ENCODE assay signal across 31 cellular contexts in the genomic region with DNA sequence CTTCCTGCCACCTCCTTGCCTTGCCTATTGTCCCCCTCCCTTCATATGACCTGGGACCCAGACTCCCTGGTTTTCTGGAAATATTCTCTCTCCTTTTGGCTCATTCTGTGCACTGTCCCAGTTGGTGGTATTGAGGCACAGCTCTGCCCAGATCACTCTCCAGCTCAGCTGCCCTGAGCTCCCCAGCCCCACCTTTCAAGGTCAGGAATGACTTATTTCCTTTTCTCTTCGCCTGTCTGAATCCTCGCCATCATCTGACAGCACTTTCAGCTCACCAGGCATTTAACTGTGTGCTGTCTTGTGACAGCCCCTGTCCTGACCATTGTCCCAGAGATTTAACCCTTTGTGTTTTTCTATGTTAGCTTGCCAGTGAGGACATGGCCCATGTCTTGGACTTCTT. TPM values are rescaled to one million over a fixed set of nuclear protein-coding genes. Genes with fewer than 3 reads are reported as not detected.
A peak's percentile ranks its signal among the peaks of the same experiment; 100 is the strongest.
DNase-seq lines count a peak whose midpoint lies in the region; ATAC-seq, FAIRE-seq and TF ChIP-seq lines count a peak whose summit lies in the region.
"Had no signal": no experiment of that assay in that cellular context is flagged by ENCODE, and none has a peak within 500 bp of the region (broad histone marks: within the 10 kb centered on the region; RNA-seq: fewer than 3 reads in every experiment).

No MANE protein-coding gene starts in this region.

- TF ChIP-seq POLR2A in right lobe of liver (IDR thresholded peaks at IDR 0.05), result no peak

- no peaks in the 10 kb centered on the region for H3K79me2 ChIP-seq in H9 (ENCODE audit: insufficient read depth, low read length)

- no peak overlapping the region for H3K14ac ChIP-seq in H9 (ENCODE audit: insufficient read depth, low read length)

- H2BK15ac ChIP-seq in H9 (ENCODE audit: low read depth, low read length), result no peak overlapping the region

- no peaks in the 10 kb centered on the region for H3K79me1 ChIP-seq in H9 (ENCODE audit: insufficient read depth, low read depth, low read length, poor library complexity, severe bottlenecking)

- H3K9me3 Mint-ChIP-seq in H9, result no peaks in the 10 kb centered on the region
- no peaks in the 10 kb centered on the region for H3K9me3 Mint-ChIP-seq in neural crest cell
- H3K9me3 Mint-ChIP-seq: activated CD4-positive, alpha-beta memory T cell treated with anti-CD3 and anti-CD28 coated beads for 36 hours; activated T-helper 1 cell treated with anti-CD3 and anti-CD28 coated beads, Interleukin-12 subunit alpha, Interleukin-12 subunit beta, Interleukin-2, Interleukin-4 antibody, amounts not matched to agents 30 ng/mL and 10 ng/mL and 1 ng/mL, durations not matched to agents 14 hours and 24 hours and 36 hours had no signal

- FAIRE-seq in RCC 7860 (lab: Jason Lieb, UNC), result peak; percentile 42
- FAIRE-seq: colon, GM12892, islet of Langerhans had no signal

- H3K9me3 ChIP-seq in H9 (ENCODE audit: control insufficient read depth, low read depth, low read length) (no peaks in the 10 kb centered on the region), right lobe of liver (no peaks in the 10 kb centered on the region)
- H3K9me3 ChIP-seq: BLaER1, breast epithelium had no signal

- H3K4me1 ChIP-seq in H9 (ENCODE audit: insufficient read depth, low read length), result no peaks in the 10 kb centered on the region
- H3K4me1 ChIP-seq in right lobe of liver, result no peaks in the 10 kb centered on the region

- no peak overlapping the region for H4K8ac ChIP-seq in H9 (replicated peaks; ENCODE audit: insufficient read length, low read depth, low read length)

- H3K23me2 ChIP-seq in H9 (ENCODE audit: insufficient read length, low read depth, low read length, poor library complexity, severe bottlenecking), result no peaks in the 10 kb centered on the region

- H3K4me1 Mint-ChIP-seq in H9 (peaks cover 17 to 21% of the 10 kb centered on the region in 2 experiments), neural crest cell (peaks cover 9% of the 10 kb centered on the region)

- WGBS in H9 (ENCODE audit: extremely low coverage, insufficient read length, low lambda C conversion rate), result no CpG with 5 or more reads among the region's 2 CpGs
- 55% methylated on average over 2 of the region's 2 CpGs for WGBS in right lobe of liver (ENCODE audit: insufficient coverage, low coverage, low lambda C conversion rate, missing lambda C conversion rate)

- intact Hi-C loops in right lobe of liver (cut with DNase I), result no loop called here

- no peak overlapping the region for H3K9ac ChIP-seq in H9 (ENCODE audit: extremely low read depth, insufficient read length, low read length)
- H3K9ac ChIP-seq: BLaER1 had no signal

- no peak overlapping the region for H3K23ac ChIP-seq in H9 (ENCODE audit: insufficient read length, low read depth, low read length)

- H3K27ac Mint-ChIP-seq in H9 (peak overlapping the region in 2 of 3 experiments; percentile 16 to 20; a peak in 2 of 7 replicates), neural crest cell (ENCODE audit: unreplicated experiment) (peak overlapping the region; percentile 7)
- H3K27ac Mint-ChIP-seq: activated CD4-positive, alpha-beta memory T cell treated with anti-CD3 and anti-CD28 coated beads for 36 hours; activated T-helper 1 cell treated with anti-CD3 and anti-CD28 coated beads, Interleukin-12 subunit alpha, Interleukin-12 subunit beta, Interleukin-2, Interleukin-4 antibody, amounts not matched to agents 30 ng/mL and 10 ng/mL and 1 ng/mL, durations not matched to agents 14 hours and 24 hours and 36 hours had no signal

- DNase-seq in H9 (no peak), RCC 7860 (ENCODE audit: low spot score) (peak; percentile 31), cardiac fibroblast (ENCODE audit: low read depth in 2 of 2) (peak; percentile 48 to 51), neural crest cell (ENCODE audit: low read depth, low spot score) (no peak), right lobe of liver (no peak), hepatic stellate cell (ENCODE audit: low spot score) (no peak)
- DNase-seq: activated CD4-positive, alpha-beta memory T cell treated with anti-CD3 and anti-CD28 coated beads for 36 hours; activated CD4-positive, CD25-positive, alpha-beta regulatory T cell treated with anti-CD3 and anti-CD28 coated beads, Interleukin-2, amount 50 U/mL, for 72 hours; activated naive CD4-positive, alpha-beta T cell treated with anti-CD3 and anti-CD28 coated beads, Interleukin-2, amount 50 U/mL, for 16 hours; amniotic stem cell; effector CD8-positive, alpha-beta T cell; glutamatergic neuron; KG1; left ventricle myocardium superior; MM.1S; NCI-H1105 treated with DMSO at 0.1 percent for 48 hours; NCI-H187 treated with DMSO at 0.1 percent for 48 hours; NCI-H2171; NCI-H510A treated with DMSO at 0.1 percent for 48 hours; right cardiac atrium; stimulated activated CD4-positive, alpha-beta T cell treated with anti-CD3 and anti-CD28 coated beads, Interleukin-1b, Interleukin-23, amount 100 ng/mL, for 48 hours; stimulated activated naive CD4-positive, alpha-beta T cell treated with Interleukin-2 at 50 U/mL for 16 hours had no signal

- no peak overlapping the region for H2BK120ac ChIP-seq in H9 (ENCODE audit: low read depth, low read length, poor library complexity, severe bottlenecking)

- no peak for TF ChIP-seq CTCF in H9 (conservative IDR thresholded peaks at IDR 0.05)
- TF ChIP-seq CTCF in cardiac fibroblast (IDR thresholded peaks at IDR 0.05; ENCODE audit: low read depth, low read length), result no peak
- TF ChIP-seq CTCF in neural crest cell (conservative IDR thresholded peaks at IDR 0.05), result no peak
- no peak for TF ChIP-seq CTCF in right lobe of liver (IDR thresholded peaks at IDR 0.05)

- H3K4me2 ChIP-seq in H9 (ENCODE audit: insufficient read depth, insufficient read length, low read length), result no peak overlapping the region

- H3K27me3 Mint-ChIP-seq in H9 (ENCODE audit: low read depth) (no peaks in the 10 kb centered on the region; the same call in 1 of the 2 replicates), neural crest cell (ENCODE audit: low read depth) (no peaks in the 10 kb centered on the region)

- H2BK12ac ChIP-seq in H9 (ENCODE audit: insufficient read length, low read depth, low read length), result no peak overlapping the region

- no peak for ATAC-seq in right lobe of liver
- ATAC-seq in HG03342 (IDR thresholded peaks at IDR 0.05; ENCODE audit: unreplicated experiment), result no peak
- ATAC-seq: left ventricle myocardium superior, right cardiac atrium had no signal

- H3K27me3 ChIP-seq in H9 (ENCODE audit: insufficient read depth, low read length) (no peaks in the 10 kb centered on the region), right lobe of liver (no peaks in the 10 kb centered on the region)
- H3K27me3 ChIP-seq: BLaER1, breast epithelium had no signal

- H3K4me3 ChIP-seq in cardiac fibroblast (replicated peaks in 1 of 2; ENCODE audit: low read depth in 2 of 2, low read length in 2 of 2), result no peak overlapping the region
- no peak overlapping the region for H3K4me3 ChIP-seq in right lobe of liver
- H3K4me3 ChIP-seq: BLaER1, breast epithelium had no signal

- peak overlapping the region; percentile 30 for H3K56ac ChIP-seq in H9 (ENCODE audit: insufficient read length, low read depth, low read length)

- H3K18ac ChIP-seq in H9 (ENCODE audit: insufficient read length, low read depth, low read length), result no peak overlapping the region

- no peak overlapping the region for H3K27ac ChIP-seq in H9 (ENCODE audit: insufficient read length, low read depth, low read length)
- H3K27ac ChIP-seq in right lobe of liver, result no peak overlapping the region
- H3K27ac ChIP-seq: BLaER1, breast epithelium had no signal

- H3K36me3 ChIP-seq in right lobe of liver, result no peaks in the 10 kb centered on the region
- H3K36me3 ChIP-seq: breast epithelium had no signal

- H3K36me3 Mint-ChIP-seq in H9 (ENCODE audit: insufficient read depth in 1 of 3, low read depth in 3 of 3), result peaks cover 3 to 21% (median 18%) of the 10 kb centered on the region in 3 experiments; a peak in 6 of 7 replicates
- no peaks in the 10 kb centered on the region for H3K36me3 Mint-ChIP-seq in neural crest cell (ENCODE audit: low read depth)
- H3K36me3 Mint-ChIP-seq: activated CD4-positive, alpha-beta memory T cell treated with anti-CD3 and anti-CD28 coated beads for 36 hours had no signal

- H2AFZ ChIP-seq in H9 (ENCODE audit: low read length), result no peak overlapping the region

- no peak overlapping the region for H2AK5ac ChIP-seq in H9 (ENCODE audit: insufficient read length, low read length)

- no peak overlapping the region for H3K4ac ChIP-seq in H9 (ENCODE audit: low read depth, low read length)

- no peaks in the 10 kb centered on the region for H4K20me1 ChIP-seq in H9 (ENCODE audit: control insufficient read depth, insufficient read depth, insufficient read length)
- H4K20me1 ChIP-seq: BLaER1 had no signal

- H3K4me3 Mint-ChIP-seq in H9, result no peak overlapping the region; a peak in 1 of 5 replicates
- no peak overlapping the region for H3K4me3 Mint-ChIP-seq in neural crest cell
- H3K4me3 Mint-ChIP-seq: activated CD4-positive, alpha-beta memory T cell treated with anti-CD3 and anti-CD28 coated beads for 36 hours; activated T-helper 1 cell treated with anti-CD3 and anti-CD28 coated beads, Interleukin-12 subunit alpha, Interleukin-12 subunit beta, Interleukin-2, Interleukin-4 antibody, amounts not matched to agents 30 ng/mL and 10 ng/mL and 1 ng/mL, durations not matched to agents 14 hours and 24 hours and 36 hours had no signal

- no peak overlapping the region for H2BK20ac ChIP-seq in H9 (ENCODE audit: low read depth, low read length, poor library complexity, severe bottlenecking)

- H4K5ac ChIP-seq in H9 (ENCODE audit: insufficient read length, low read depth, low read length), result no peak overlapping the region

- no peak overlapping the region for H4K91ac ChIP-seq in H9 (ENCODE audit: insufficient read length, low read depth, low read length)

- H2BK5ac ChIP-seq in H9 (ENCODE audit: insufficient read length, low read length), result no peak overlapping the region

- no peak overlapping the region for H3T11ph ChIP-seq in H9 (ENCODE audit: low read length)

RNA-seq across cellular contexts. Expression of a gene that starts 34.8 kb away (rescaled TPM):
- total RNA-seq in H9 (2021) (7.8 and 8.1 TPM in 2 replicates), neural crest cell (0.05 and 0.19 TPM in 2 replicates), right lobe of liver (not detected)
- total RNA-seq: breast epithelium, mesenteric fat pad, myocyte, right cardiac atrium had no signal

Comparison
In these comparisons a context has a peak if more than half of its experiments do, and no peak if none do; other contexts are left out.
1. DNase-seq: peak in RCC 7860 (single experiment) and cardiac fibroblast (2 of 2); none in H9 (single experiment), neural crest cell (single experiment), right lobe of liver (0 of 3) and hepatic stellate cell (single experiment).